ENCODE assay signal across 9 cellular contexts in the genomic region with DNA sequence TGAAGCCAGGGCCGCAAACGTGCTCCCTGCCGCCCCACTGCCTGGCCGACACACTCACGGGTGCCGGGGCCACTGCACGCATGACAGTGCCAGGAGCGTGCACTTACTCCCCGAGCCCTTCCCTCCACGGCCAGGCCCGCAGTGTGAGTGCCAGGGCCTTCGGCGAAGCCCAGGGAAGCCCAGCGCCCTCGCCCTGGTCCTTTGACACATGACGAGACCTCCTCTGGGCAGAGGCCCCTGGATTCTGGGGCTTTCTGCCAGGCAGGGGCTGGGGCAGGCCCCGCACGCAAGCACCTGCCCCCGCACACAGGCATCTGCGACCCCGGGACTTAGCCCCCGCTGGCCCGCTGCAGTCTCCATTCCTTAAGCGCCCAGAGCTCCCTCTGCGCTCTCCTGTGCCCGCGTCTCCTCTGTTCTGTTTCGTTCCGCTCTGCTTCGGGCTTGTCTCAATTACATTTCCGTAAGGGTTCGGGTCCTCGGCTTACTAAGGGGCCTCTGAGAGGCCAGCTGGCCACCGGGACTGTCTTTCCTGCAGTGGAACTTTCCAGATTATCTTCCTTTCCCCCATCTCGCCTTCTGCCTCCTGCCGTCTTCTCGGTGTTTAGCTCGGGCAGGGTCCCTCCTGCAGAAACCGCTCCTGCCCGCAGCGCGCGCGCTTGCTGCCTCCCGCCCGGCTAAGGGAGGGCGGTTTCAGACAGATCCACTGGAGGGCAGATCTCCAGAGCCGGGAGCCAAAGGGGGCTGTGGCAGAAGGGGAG.
DNase-seq lines count a peak whose midpoint lies in the region; ATAC-seq and TF ChIP-seq lines count a peak whose summit lies in the region.
"Had no signal": no experiment of that assay in that cellular context is flagged by ENCODE, and none has a peak within 500 bp of the region (broad histone marks: within the 10 kb centered on the region; RNA-seq: fewer than 3 reads in every experiment).

No MANE protein-coding gene starts in this region.

- TF ChIP-seq EP300 in sigmoid colon (IDR thresholded peaks at IDR 0.05), result no peak

- H3K4me3 ChIP-seq in adipocyte (ENCODE audit: low read length) (peak overlapping the region; percentile 74), right cardiac atrium (ENCODE audit: low read length) (peak overlapping the region; percentile 19), sigmoid colon (peak overlapping the region in 3 of 4 donors; percentile 7 to 25 (median 25)), MM.1S (ENCODE audit: low read length) (no peak overlapping the region)

- no peak overlapping the region for H3K4me2 ChIP-seq in MM.1S (ENCODE audit: low read depth, low read length)

- 16% methylated on average over 48 of the region's 48 CpGs for WGBS in right cardiac atrium
- 30 to 48% methylated on average over 48 of the region's 48 CpGs for WGBS in sigmoid colon, 2 donors

- peak overlapping the region; percentile 31 for H3K9ac ChIP-seq in adipocyte (ENCODE audit: low read length)
- no peak overlapping the region for H3K9ac ChIP-seq in MM.1S (ENCODE audit: low read length)

- H4K20me1 ChIP-seq in MM.1S (ENCODE audit: insufficient read depth, low read length), result no peaks in the 10 kb centered on the region

- intact Hi-C loops in right cardiac atrium (cut with DNase I), result loop anchor here in 1 of 4 donors (10.0 kb wide), 1 partner anchor 97 kb away; a partner anchor contains a TSS
- intact Hi-C loops in sigmoid colon (cut with DNase I), result loop anchor here (5.0 to 10.0 kb wide), 2 partner anchors 95 to 347 kb away; no protein-coding TSS in a partner anchor

- H3K9me2 ChIP-seq in MM.1S (replicated peaks; ENCODE audit: insufficient read depth, low read length), result no peaks in the 10 kb centered on the region

- no peaks in the 10 kb centered on the region for H3F3A ChIP-seq in MM.1S (ENCODE audit: insufficient read depth, low read length)

- DNase-seq in GM03348 (ENCODE audit: low spot score), result peak; percentile 37
- DNase-seq in adipocyte (ENCODE audit: low read depth), result peak; percentile 36
- DNase-seq in right cardiac atrium, result no peak
- no peak for DNase-seq in sigmoid colon
- no peak for DNase-seq in ecto neural progenitor cell (ENCODE audit: low spot score)
- DNase-seq in MM.1S, result no peak
- no peak for DNase-seq in NCI-H1105 (lab: John Stamatoyannopoulos, UW)
- DNase-seq: NCI-H1694 treated with DMSO at 0.1 percent for 48 hours had no signal

- no peaks in the 10 kb centered on the region for H3K79me2 ChIP-seq in MM.1S (ENCODE audit: low read length)

- ATAC-seq in right cardiac atrium (peak; percentile 34 to 69), HG03354 (IDR thresholded peaks at IDR 0.05; ENCODE audit: poor library complexity, severe bottlenecking, unreplicated experiment) (no peak)

- TF ChIP-seq POLR2A in sigmoid colon (IDR thresholded peaks at IDR 0.05), result no peak

- H3K27me3 ChIP-seq in adipocyte (replicated peaks; ENCODE audit: control insufficient read depth, insufficient read depth, low read length) (peaks cover 19% of the 10 kb centered on the region), right cardiac atrium (ENCODE audit: control insufficient read depth, insufficient read depth) (no peaks in the 10 kb centered on the region), sigmoid colon (peaks cover 0 to 28% (median 13%) of the 10 kb centered on the region in 3 donors), MM.1S (replicated peaks; ENCODE audit: insufficient read depth, low read length) (no peaks in the 10 kb centered on the region)

- TF ChIP-seq CTCF in sigmoid colon (IDR thresholded peaks at IDR 0.05) (no peak), MM.1S (IDR thresholded peaks at IDR 0.05; ENCODE audit: low read length) (no peak)

- H3K4me1 ChIP-seq in adipocyte (ENCODE audit: control insufficient read depth, insufficient read depth, low read length), result no peaks in the 10 kb centered on the region
- no peaks in the 10 kb centered on the region for H3K4me1 ChIP-seq in right cardiac atrium (ENCODE audit: control insufficient read depth, insufficient read depth, low read length)
- H3K4me1 ChIP-seq in sigmoid colon, result peaks cover 0 to 30% (median 13%) of the 10 kb centered on the region in 4 donors
- H3K4me1 ChIP-seq in MM.1S (ENCODE audit: low read length), result no peaks in the 10 kb centered on the region

- no peak overlapping the region for H2AFZ ChIP-seq in MM.1S (ENCODE audit: low read length)

- H3K27ac ChIP-seq in right cardiac atrium (ENCODE audit: low read length) (no peak overlapping the region), sigmoid colon (no peak overlapping the region), MM.1S (ENCODE audit: low read length) (no peak overlapping the region)

- no peaks in the 10 kb centered on the region for H3K36me3 ChIP-seq in adipocyte (ENCODE audit: control insufficient read depth, insufficient read depth, low read length, severe bottlenecking)
- H3K36me3 ChIP-seq in sigmoid colon, result no peaks in the 10 kb centered on the region
- H3K36me3 ChIP-seq in MM.1S (replicated peaks; ENCODE audit: insufficient read depth, low read length), result no peaks in the 10 kb centered on the region

- no peaks in the 10 kb centered on the region for H3K9me3 ChIP-seq in adipocyte (ENCODE audit: control insufficient read depth, low read length)
- H3K9me3 ChIP-seq in right cardiac atrium (ENCODE audit: control insufficient read depth, low read length), result no peaks in the 10 kb centered on the region
- no peaks in the 10 kb centered on the region for H3K9me3 ChIP-seq in sigmoid colon
- H3K9me3 ChIP-seq in MM.1S (replicated peaks; ENCODE audit: insufficient read depth, low read length), result no peaks in the 10 kb centered on the region

Comparison
In these comparisons a context has a peak if more than half of its experiments do, and no peak if none do; other contexts are left out.
1. DNase-seq: peak in GM03348 (single experiment) and adipocyte (single experiment); none in right cardiac atrium (0 of 3), sigmoid colon (single experiment), ecto neural progenitor cell (single experiment), MM.1S (single experiment) and NCI-H1105 (single experiment).